Comparison of ENCODE assay signal across 21 cellular contexts in genomic region chr5:94928891-94929290, GRCh38.
"Had no signal": no experiment of that assay in that cellular context is flagged by ENCODE, and none has a peak within 500 bp of the region (broad histone marks: within the 10 kb centered on the region; RNA-seq: fewer than 3 reads in every experiment).

No MANE protein-coding gene starts in this region.

- H3K27ac ChIP-seq: esophagus squamous epithelium, ovary, psoas muscle, skin epidermis, tibial nerve had no signal

- H3K4me1 ChIP-seq: esophagus squamous epithelium, psoas muscle, tibial nerve had no signal

- H3K27me3 ChIP-seq: esophagus squamous epithelium, ovary, tibial nerve had no signal

- H3K36me3 ChIP-seq: esophagus squamous epithelium, ovary, tibial nerve had no signal

- H3K4me3 Mint-ChIP-seq: activated CD4-positive, alpha-beta memory T cell treated with anti-CD3 and anti-CD28 coated beads for 36 hours; activated CD4-positive, alpha-beta T cell treated with anti-CD3 and anti-CD28 coated beads for 36 hours; activated naive CD8-positive, alpha-beta T cell treated with anti-CD3 and anti-CD28 coated beads for 36 hours; activated T-helper 1 cell treated with anti-CD3 and anti-CD28 coated beads, Interleukin-12 subunit alpha, Interleukin-12 subunit beta, Interleukin-2, Interleukin-4 antibody, amounts not matched to agents 30 ng/mL and 10 ng/mL and 1 ng/mL, durations not matched to agents 14 hours and 24 hours and 36 hours; brain; T-helper 2 cell treated with Interferon-gamma antibody and Interleukin-4, amounts not matched to agents 5 μg/mL and 100 μg/mL, for 36 hours had no signal

- H3K9me3 ChIP-seq: esophagus squamous epithelium, ovary, psoas muscle, tibial nerve had no signal

- H3K4me3 ChIP-seq: esophagus squamous epithelium, ovary, psoas muscle, skin epidermis, tibial nerve had no signal

- H3K27ac Mint-ChIP-seq: activated CD4-positive, alpha-beta memory T cell treated with anti-CD3 and anti-CD28 coated beads for 36 hours; activated CD4-positive, alpha-beta T cell treated with anti-CD3 and anti-CD28 coated beads for 36 hours; activated naive CD8-positive, alpha-beta T cell treated with anti-CD3 and anti-CD28 coated beads for 36 hours; activated T-helper 1 cell treated with anti-CD3 and anti-CD28 coated beads, Interleukin-12 subunit alpha, Interleukin-12 subunit beta, Interleukin-2, Interleukin-4 antibody, amounts not matched to agents 30 ng/mL and 10 ng/mL and 1 ng/mL, durations not matched to agents 14 hours and 24 hours and 36 hours; brain; T-helper 2 cell treated with Interferon-gamma antibody and Interleukin-4, amounts not matched to agents 5 μg/mL and 100 μg/mL, for 36 hours had no signal

- H3K9me3 Mint-ChIP-seq: activated CD4-positive, alpha-beta memory T cell treated with anti-CD3 and anti-CD28 coated beads for 36 hours; activated naive CD8-positive, alpha-beta T cell treated with anti-CD3 and anti-CD28 coated beads for 36 hours; activated T-helper 1 cell treated with anti-CD3 and anti-CD28 coated beads, Interleukin-12 subunit alpha, Interleukin-12 subunit beta, Interleukin-2, Interleukin-4 antibody, amounts not matched to agents 30 ng/mL and 10 ng/mL and 1 ng/mL, durations not matched to agents 14 hours and 24 hours and 36 hours; brain; T-helper 2 cell treated with Interferon-gamma antibody and Interleukin-4, amounts not matched to agents 5 μg/mL and 100 μg/mL, for 36 hours had no signal

- H3K36me3 Mint-ChIP-seq: activated CD4-positive, alpha-beta memory T cell treated with anti-CD3 and anti-CD28 coated beads for 36 hours; activated naive CD8-positive, alpha-beta T cell treated with anti-CD3 and anti-CD28 coated beads for 36 hours; brain had no signal

- H3K4me1 Mint-ChIP-seq: activated CD4-positive, alpha-beta T cell treated with anti-CD3 and anti-CD28 coated beads for 36 hours; activated naive CD8-positive, alpha-beta T cell treated with anti-CD3 and anti-CD28 coated beads for 36 hours had no signal

- DNase-seq: activated CD4-positive, alpha-beta memory T cell treated with anti-CD3 and anti-CD28 coated beads for 36 hours; activated CD4-positive, alpha-beta T cell treated with anti-CD3 and anti-CD28 coated beads for 36 hours; activated naive CD8-positive, alpha-beta T cell treated with anti-CD3 and anti-CD28 coated beads for 36 hours; activated T-cell treated with anti-CD3 and anti-CD28 coated beads for 4 hours; amygdala; effector CD8-positive, alpha-beta T cell; esophagus squamous epithelium; foreskin fibroblast; head of caudate nucleus; kidney; ovary; psoas muscle; right cardiac atrium; stimulated activated naive CD8-positive, alpha-beta T cell treated with anti-CD3 and anti-CD28 coated beads, Interleukin-15, Interleukin-2, amounts not matched to agents 100 U/mL and 50 U/mL, for 24 hours; substantia nigra had no signal

- ATAC-seq: activated CD4-positive, alpha-beta T cell treated with anti-CD3 and anti-CD28 coated beads for 36 hours; left lobe of liver; psoas muscle; right cardiac atrium; stimulated activated naive CD8-positive, alpha-beta T cell treated with anti-CD3 and anti-CD28 coated beads, Interleukin-15, Interleukin-2, amounts not matched to agents 100 U/mL and 50 U/mL, for 24 hours had no signal

- H3K27me3 Mint-ChIP-seq: activated naive CD8-positive, alpha-beta T cell treated with anti-CD3 and anti-CD28 coated beads for 36 hours; brain had no signal
